In genomic region chr3:39849992-39850706, GRCh38 we compare ENCODE assay signal across 12 cellular contexts. TPM values are rescaled to one million over a fixed set of nuclear protein-coding genes. Genes with fewer than 3 reads are reported as not detected.
DNase-seq lines count a peak whose midpoint lies in the region; ATAC-seq, FAIRE-seq and TF ChIP-seq lines count a peak whose summit lies in the region.
"Had no signal": no experiment of that assay in that cellular context is flagged by ENCODE, and none has a peak within 500 bp of the region (broad histone marks: within the 10 kb centered on the region; RNA-seq: fewer than 3 reads in every experiment).

No MANE protein-coding gene starts in this region.

- no peak for DNase-seq in activated CD4-positive, CD25-positive, alpha-beta regulatory T cell treated with anti-CD3 and anti-CD28 coated beads, Interleukin-2, amount 50 U/mL, for 72 hours
- DNase-seq in NCI-H146 treated with DMSO at 0.1 percent for 48 hours (lab: John Stamatoyannopoulos, UW; ENCODE audit: unreplicated experiment), result peak; percentile 39
- DNase-seq in small intestine, result peak; percentile 12
- no peak for DNase-seq in stimulated activated CD4-positive, alpha-beta T cell treated with anti-CD3 and anti-CD28 coated beads, Interleukin-2, amount 100 ng/mL, for 24 hours
- DNase-seq in activated CD4-positive, alpha-beta T cell treated with anti-CD3 and anti-CD28 coated beads, Interleukin-2, amount 50 U/mL, for 1 hour, result no peak
- DNase-seq: activated naive CD8-positive, alpha-beta T cell treated with anti-CD3 and anti-CD28 coated beads, Interleukin-2, amount 10 ng/mL, durations not matched to agents 7 days and 5 days; cerebellar nuclear complex; DND-41 had no signal

- H3K4me1 ChIP-seq in small intestine (ENCODE audit: control insufficient read depth in 2 of 2, insufficient read depth in 1 of 2, low read depth in 1 of 2, low read length in 1 of 2), result no peaks in the 10 kb centered on the region

- WGBS in small intestine, 3 donors, result 52 to 74% (median 55%) methylated on average over 3 of the region's 3 CpGs

- H3K36me3 ChIP-seq in small intestine (ENCODE audit: control insufficient read depth in 2 of 2, insufficient read depth in 2 of 2, low read length in 2 of 2), result no peaks in the 10 kb centered on the region

- no peak overlapping the region for H3K27ac ChIP-seq in small intestine (ENCODE audit: low read depth in 1 of 2, low read length in 1 of 2)
- H3K27ac ChIP-seq: epithelial cell of prostate had no signal

- peak; percentile 5 to 17 for ATAC-seq in activated CD4-positive, CD25-positive, alpha-beta regulatory T cell treated with anti-CD3 and anti-CD28 coated beads, Interleukin-2, amount 50 U/mL, for 24 hours
- ATAC-seq in SK-N-SH treated with all-trans-retinoic acid at 6 μM for 48 hours (0 out of 3 replicates have a peak, but pooled peaks have one; percentile 28), HG02678 (IDR thresholded peaks at IDR 0.05; ENCODE audit: unreplicated experiment) (no peak)

- H3K9me3 ChIP-seq in small intestine (ENCODE audit: control insufficient read depth, low read depth), result no peaks in the 10 kb centered on the region

- no peaks in the 10 kb centered on the region for H3K27me3 ChIP-seq in small intestine (ENCODE audit: control insufficient read depth in 2 of 2, insufficient read depth in 2 of 2, low read length in 2 of 2)

- FAIRE-seq in small intestine (lab: Jason Lieb, UNC), result no peak

- no peak overlapping the region for H3K4me3 ChIP-seq in small intestine (ENCODE audit: low read depth in 1 of 2, low read length in 2 of 2)

TF ChIP-seq in SK-N-SH treated with all-trans-retinoic acid at 6 μM for 48 hours, 23 proteins besides CTCF, POLR2A, EP300 and RAD21:
- TF ChIP-seq ZFP30 (CRISPR knock-in tag; IDR thresholded peaks at IDR 0.05) (no peak), ISL1 (CRISPR knock-in tag; IDR thresholded peaks at IDR 0.05) (no peak), CSRNP3 (CRISPR knock-in tag; IDR thresholded peaks at IDR 0.05) (no peak), ESRRG (CRISPR knock-in tag; IDR thresholded peaks at IDR 0.05) (no peak), TCF4 (CRISPR knock-in tag; IDR thresholded peaks at IDR 0.05; ENCODE audit: borderline replicate concordance) (no peak), ARNTL (CRISPR knock-in tag; IDR thresholded peaks at IDR 0.05; ENCODE audit: borderline replicate concordance, low read depth) (no peak), TSHZ2 (CRISPR knock-in tag; IDR thresholded peaks at IDR 0.05) (no peak), ZNF70 (CRISPR knock-in tag; IDR thresholded peaks at IDR 0.05) (no peak), CSDC2 (CRISPR knock-in tag; IDR thresholded peaks at IDR 0.05) (no peak), ZNF565 (CRISPR knock-in tag; conservative IDR thresholded peaks at IDR 0.05; ENCODE audit: low read depth) (no peak), OSR1 (CRISPR knock-in tag; IDR thresholded peaks at IDR 0.05) (no peak), GLIS3 (CRISPR knock-in tag; IDR thresholded peaks at IDR 0.05) (no peak), ZNF8 (CRISPR knock-in tag; IDR thresholded peaks at IDR 0.05) (no peak), SNAI2 (CRISPR knock-in tag; IDR thresholded peaks at IDR 0.05) (no peak)

RNA-seq across cellular contexts. Expression of gene MYRIP, which starts 40.7 kb away (rescaled TPM):
- polyA plus RNA-seq in small intestine, result 1 to 10 TPM in 1 of 3 donors, under 1 TPM in 2; 0.81 to 4.5 (median 0.89) TPM

Comparison
In these comparisons a context has a peak if more than half of its experiments do, and no peak if none do; other contexts are left out.
1. DNase-seq: peak in NCI-H146 treated with DMSO at 0.1 percent for 48 hours (single experiment) and small intestine (single experiment); none in activated CD4-positive, CD25-positive, alpha-beta regulatory T cell treated with anti-CD3 and anti-CD28 coated beads, Interleukin-2, amount 50 U/mL, for 72 hours (single experiment), stimulated activated CD4-positive, alpha-beta T cell treated with anti-CD3 and anti-CD28 coated beads, Interleukin-2, amount 100 ng/mL, for 24 hours (0 of 2) and activated CD4-positive, alpha-beta T cell treated with anti-CD3 and anti-CD28 coated beads, Interleukin-2, amount 50 U/mL, for 1 hour (single experiment).